Comparison of ENCODE assay signal across 8 cellular contexts in the genomic region with DNA sequence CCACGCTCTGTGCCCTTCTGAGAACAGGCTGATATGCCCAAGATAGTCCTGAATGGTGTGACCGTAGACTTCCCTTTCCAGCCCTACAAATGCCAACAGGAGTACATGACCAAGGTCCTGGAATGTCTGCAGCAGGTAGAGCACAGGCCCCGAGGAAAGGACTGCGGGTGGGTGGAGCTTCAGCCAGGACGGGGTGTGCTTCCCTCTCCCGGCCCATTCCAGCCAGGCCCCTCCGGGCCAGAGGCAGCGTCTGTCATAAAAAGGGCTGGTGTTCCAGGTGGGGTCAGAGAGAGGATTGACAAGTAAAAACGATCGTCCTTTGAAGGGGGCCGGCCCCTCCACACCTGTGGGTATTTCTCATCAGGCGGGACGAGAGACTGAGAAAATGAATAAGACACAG. TPM values are rescaled to one million over a fixed set of nuclear protein-coding genes. Genes with fewer than 3 reads are reported as not detected.
DNase-seq lines count a peak whose midpoint lies in the region; ATAC-seq and TF ChIP-seq lines count a peak whose summit lies in the region.

No MANE protein-coding gene starts in this region.

- H3K4me3 ChIP-seq in AG09309 (ENCODE audit: control insufficient read depth, low read depth, low read length) (peak overlapping the region; percentile 87), coronary artery (peak overlapping the region; percentile 87)
- H3K4me3 ChIP-seq in Jurkat, Clone E6-1 (ENCODE audit: low read length), result peak overlapping the region; percentile 97

- H3K27ac Mint-ChIP-seq in naive thymus-derived CD8-positive, alpha-beta T cell, result peak overlapping the region in 3 of 10 donors; percentile 19 to 96 (median 27)

- peak overlapping the region in 1 of 2 donors; percentile 88 for H3K27ac ChIP-seq in coronary artery

- no peak for TF ChIP-seq CTCF in AG09309 (IDR thresholded peaks at IDR 0.05; ENCODE audit: control insufficient read depth, insufficient read depth, low read depth, low read length, missing control alignments)
- TF ChIP-seq CTCF in coronary artery (IDR thresholded peaks at IDR 0.05), result no peak

- H3K36me3 Mint-ChIP-seq in naive thymus-derived CD8-positive, alpha-beta T cell, result peaks cover 0 to 12% (median 4%) of the 10 kb centered on the region in 3 donors

- peak overlapping the region; percentile 90 to 99 (median 96) for H3K4me3 Mint-ChIP-seq in naive thymus-derived CD8-positive, alpha-beta T cell

- POLR2A ChIA-PET in naive thymus-derived CD8-positive, alpha-beta T cell (lab: Charles Lee), result interaction anchor here (1.7 to 2.4 kb wide), 4 partner anchors 17 to 122 kb away, joined by 5 to 29 read pairs (median 16); a partner anchor contains a TSS
- POLR2A ChIA-PET in HEK293T (lab: Yijun Ruan, JAX), result no interaction called here

- ATAC-seq in naive thymus-derived CD8-positive, alpha-beta T cell, result no peak
- ATAC-seq in GM21717 (IDR thresholded peaks at IDR 0.05; ENCODE audit: unreplicated experiment), result no peak

- DNase-seq in AG09309 (ENCODE audit: low read depth), result no peak
- DNase-seq in Jurkat, Clone E6-1 (ENCODE audit: low read depth, low spot score), result no peak
- no peak for DNase-seq in coronary artery (ENCODE audit: low spot score)
- DNase-seq in naive thymus-derived CD8-positive, alpha-beta T cell, result no peak
- no peak for DNase-seq in HEK293T (ENCODE audit: extremely low spot score)
- DNase-seq in NCI-H2081 treated with DMSO at 0.1 percent for 48 hours (lab: John Stamatoyannopoulos, UW), result no peak
- DNase-seq in NCI-H345 treated with DMSO at 0.1 percent for 48 hours (lab: John Stamatoyannopoulos, UW; ENCODE audit: unreplicated experiment), result no peak

- H3K4me1 Mint-ChIP-seq in naive thymus-derived CD8-positive, alpha-beta T cell, result peaks cover 12 to 42% (median 31%) of the 10 kb centered on the region in 4 donors

- H3K9me3 Mint-ChIP-seq in naive thymus-derived CD8-positive, alpha-beta T cell, result no peaks in the 10 kb centered on the region

- CTCF ChIA-PET in HEK293T (lab: Yijun Ruan, JAX), result no interaction called here

- H3K27me3 Mint-ChIP-seq in naive thymus-derived CD8-positive, alpha-beta T cell, result no peaks in the 10 kb centered on the region

TF ChIP-seq in HEK293T, 16 proteins besides CTCF, POLR2A, EP300 and RAD21:
- no peak for TF ChIP-seq LEF1 (IDR thresholded peaks at IDR 0.05; ENCODE audit: borderline replicate concordance)
- no peak for TF ChIP-seq BHLHE40 (IDR thresholded peaks at IDR 0.05; ENCODE audit: borderline replicate concordance)
- no peak for TF ChIP-seq CTBP1 (IDR thresholded peaks at IDR 0.05; ENCODE audit: borderline replicate concordance)
- no peak for TF ChIP-seq FOXM1 (IDR thresholded peaks at IDR 0.05; ENCODE audit: borderline replicate concordance)
- TF ChIP-seq, protein P1, sequence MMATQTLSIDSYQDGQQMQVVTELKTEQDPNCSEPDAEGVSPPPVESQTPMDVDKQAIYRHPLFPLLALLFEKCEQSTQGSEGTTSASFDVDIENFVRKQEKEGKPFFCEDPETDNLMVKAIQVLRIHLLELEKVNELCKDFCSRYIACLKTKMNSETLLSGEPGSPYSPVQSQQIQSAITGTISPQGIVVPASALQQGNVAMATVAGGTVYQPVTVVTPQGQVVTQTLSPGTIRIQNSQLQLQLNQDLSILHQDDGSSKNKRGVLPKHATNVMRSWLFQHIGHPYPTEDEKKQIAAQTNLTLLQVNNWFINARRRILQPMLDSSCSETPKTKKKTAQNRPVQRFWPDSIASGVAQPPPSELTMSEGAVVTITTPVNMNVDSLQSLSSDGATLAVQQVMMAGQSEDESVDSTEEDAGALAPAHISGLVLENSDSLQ (IDR thresholded peaks at IDR 0.05), result no peak
- no peak for TF ChIP-seq ZNF384 (IDR thresholded peaks at IDR 0.05)
- TF ChIP-seq TARDBP (IDR thresholded peaks at IDR 0.05), result no peak
- no peak for TF ChIP-seq HDGF (IDR thresholded peaks at IDR 0.05; ENCODE audit: borderline replicate concordance)
- no peak for TF ChIP-seq FOXA1 (IDR thresholded peaks at IDR 0.05)
- no peak for TF ChIP-seq NFRKB (IDR thresholded peaks at IDR 0.05)
- no peak for TF ChIP-seq ARNT (IDR thresholded peaks at IDR 0.05)
- TF ChIP-seq SP1 (IDR thresholded peaks at IDR 0.05), result no peak
- TF ChIP-seq SUZ12 (IDR thresholded peaks at IDR 0.05), result no peak
- no peak for TF ChIP-seq ELF4 (IDR thresholded peaks at IDR 0.05)

RNA-seq across cellular contexts. Expression of a gene that starts 1.3 kb away (rescaled TPM):
- 22.2 TPM for polyA plus RNA-seq in Jurkat, Clone E6-1 (2012; ENCODE audit: insufficient read depth, insufficient read length)
- total RNA-seq in naive thymus-derived CD8-positive, alpha-beta T cell, result 10 to 100 TPM; 23.6 to 25.5 TPM
- polyA plus RNA-seq in naive thymus-derived CD8-positive, alpha-beta T cell, result 1 to 10 TPM; 3.2 to 6.8 (median 4.4) TPM

RNA-seq across cellular contexts. Expression of a gene that starts 6.1 kb away (rescaled TPM):
- 98.7 TPM for polyA plus RNA-seq in Jurkat, Clone E6-1 (2012; ENCODE audit: insufficient read depth, insufficient read length)
- total RNA-seq in naive thymus-derived CD8-positive, alpha-beta T cell, result 100 to 1,000 TPM in 1 of 2 experiments, 10 to 100 TPM in 1; 94.3 to 102 TPM
- polyA plus RNA-seq in naive thymus-derived CD8-positive, alpha-beta T cell, result 10 to 100 TPM; 21.6 to 35.4 (median 34.0) TPM

RNA-seq across cellular contexts. Expression of a gene that starts 32.5 kb away (rescaled TPM):
- 13.4 TPM for polyA plus RNA-seq in Jurkat, Clone E6-1 (2012; ENCODE audit: insufficient read depth, insufficient read length)
- 10 to 100 TPM; 26.1 to 26.6 TPM for total RNA-seq in naive thymus-derived CD8-positive, alpha-beta T cell
- polyA plus RNA-seq in naive thymus-derived CD8-positive, alpha-beta T cell, result 10 to 100 TPM in 1 of 3 donors, 1 to 10 TPM in 2; 6.2 to 16.3 (median 6.8) TPM

RNA-seq across cellular contexts. Expression of a gene that starts 37.1 kb away (rescaled TPM):
- 4.7 TPM for polyA plus RNA-seq in Jurkat, Clone E6-1 (2012; ENCODE audit: insufficient read depth, insufficient read length)
- total RNA-seq in naive thymus-derived CD8-positive, alpha-beta T cell, result 1 to 10 TPM in 1 of 2 experiments, under 1 TPM in 1; 0.96 to 1.1 TPM
- under 1 TPM in 2 of 3 donors, not detected in 1; 0.22 to 0.84 TPM for polyA plus RNA-seq in naive thymus-derived CD8-positive, alpha-beta T cell

RNA-seq across cellular contexts. Expression of a gene that starts 48.4 kb away (rescaled TPM):
- polyA plus RNA-seq in Jurkat, Clone E6-1 (2012; ENCODE audit: insufficient read depth, insufficient read length), result 41.0 TPM
- total RNA-seq in naive thymus-derived CD8-positive, alpha-beta T cell, result 100 to 1,000 TPM; 106 to 108 TPM
- 10 to 100 TPM; 60.1 to 92.1 (median 80.9) TPM for polyA plus RNA-seq in naive thymus-derived CD8-positive, alpha-beta T cell
